In genomic region chr22:43884600-43885318, GRCh38 we compare ENCODE assay signal across 9 cellular contexts. TPM values are rescaled to one million over a fixed set of nuclear protein-coding genes. Genes with fewer than 3 reads are reported as not detected.
DNase-seq lines count a peak whose midpoint lies in the region; ATAC-seq, FAIRE-seq and TF ChIP-seq lines count a peak whose summit lies in the region.
"Had no signal": no experiment of that assay in that cellular context is flagged by ENCODE, and none has a peak within 500 bp of the region (broad histone marks: within the 10 kb centered on the region; RNA-seq: fewer than 3 reads in every experiment).

No MANE protein-coding gene starts in this region.

- CTCF ChIA-PET in CD8-positive, alpha-beta T cell (lab: Charles Lee): interaction anchor here (1.1 to 1.4 kb wide), 3 partner anchors 19 to 495 kb away, joined by 3 to 5 read pairs (median 4); no protein-coding TSS in a partner anchor
- CTCF ChIA-PET in GM12878 (lab: Yijun Ruan, JAX): interaction anchor here (0.6 to 1.6 kb wide), 17 partner anchors 9 to 611 kb away, joined by 3 to 7 read pairs (median 3); no protein-coding TSS in a partner anchor

- H2AFZ ChIP-seq in GM12878 (ENCODE audit: control insufficient read depth, low read depth, low read length): no peak overlapping the region
- H2AFZ ChIP-seq in keratinocyte (ENCODE audit: control insufficient read depth, low read length): peak overlapping the region; percentile 12

- intact Hi-C loops in CD8-positive, alpha-beta T cell (cut with DNase I, micrococcal nuclease): no loop called here
- intact Hi-C loops in GM12878 (cut with micrococcal nuclease; ENCODE audit: unreplicated experiment): loop anchor here (2.0 to 10.0 kb wide), 2 partner anchors 140 to 496 kb away; no protein-coding TSS in a partner anchor

- H3K27ac Mint-ChIP-seq in CD8-positive, alpha-beta T cell: no peak overlapping the region

- H3K27ac ChIP-seq in CD8-positive, alpha-beta T cell (ENCODE audit: low read depth, low read length): no peak overlapping the region
- no peak overlapping the region for H3K27ac ChIP-seq in GM12878 (ENCODE audit: control insufficient read depth, insufficient read depth)
- H3K27ac ChIP-seq in keratinocyte (ENCODE audit: control insufficient read depth, insufficient read depth, low read length): no peak overlapping the region
- H3K27ac ChIP-seq: neutrophil had no signal

- POLR2A ChIA-PET in CD8-positive, alpha-beta T cell (lab: Charles Lee): no interaction called here
- POLR2A ChIA-PET in GM12878 (lab: Charles Lee): no interaction called here

- H3K4me3 ChIP-seq in CD8-positive, alpha-beta T cell (ENCODE audit: low read depth, low read length): no peak overlapping the region
- H3K4me3 ChIP-seq in GM12878 (no peak overlapping the region), keratinocyte (ENCODE audit: control insufficient read depth in 2 of 3, extremely low read depth in 1 of 3, insufficient read depth in 2 of 3, low read depth in 1 of 3, low read length in 3 of 3) (no peak overlapping the region)

- peaks cover 3% of the 10 kb centered on the region for H3K27me3 ChIP-seq in CD8-positive, alpha-beta T cell (ENCODE audit: insufficient read depth, low read length)
- peaks cover 0 to 4% of the 10 kb centered on the region in 2 experiments for H3K27me3 ChIP-seq in GM12878 (replicated peaks in 1 of 2; ENCODE audit: control insufficient read depth in 2 of 2, insufficient read depth in 2 of 2, low read length in 1 of 2)
- H3K27me3 ChIP-seq in keratinocyte (ENCODE audit: control insufficient read depth, extremely low read depth, insufficient read depth, low read length): peaks cover 9% of the 10 kb centered on the region

- H3K9me1 ChIP-seq in keratinocyte (ENCODE audit: control insufficient read depth, extremely low read depth, insufficient read depth, low read length): no peaks in the 10 kb centered on the region

- peaks cover 25% of the 10 kb centered on the region for H3K27me3 Mint-ChIP-seq in CD8-positive, alpha-beta T cell (ENCODE audit: low read depth)

- RAD21 ChIA-PET in GM12878 (lab: Charles Lee; ENCODE audit: unreplicated experiment): interaction anchor here (1.1 to 1.3 kb wide), 2 partner anchors 136 to 201 kb away, joined by 3 to 4 read pairs; no protein-coding TSS in a partner anchor

- no peak overlapping the region for H3K4me3 Mint-ChIP-seq in CD8-positive, alpha-beta T cell

- H4K20me1 ChIP-seq in GM12878 (ENCODE audit: control insufficient read depth, insufficient read depth) (no peaks in the 10 kb centered on the region), keratinocyte (ENCODE audit: control insufficient read depth, extremely low read depth, insufficient read depth, low read length) (no peaks in the 10 kb centered on the region)

- ATAC-seq in CD8-positive, alpha-beta T cell: no peak
- ATAC-seq in GM12878 (peak; percentile 82), GM21528 (IDR thresholded peaks at IDR 0.05; ENCODE audit: low FRiP score, unreplicated experiment) (no peak)

- SMC1A ChIA-PET in GM12878 (lab: Charles Lee; ENCODE audit: uncharacterized antibody, unreplicated experiment): interaction anchor here (0.7 kb wide), 1 partner anchor 156 kb away, joined by 3 read pairs; no protein-coding TSS in a partner anchor

- no peaks in the 10 kb centered on the region for H3K9me3 ChIP-seq in CD8-positive, alpha-beta T cell (ENCODE audit: low read length)
- no peaks in the 10 kb centered on the region for H3K9me3 ChIP-seq in GM12878 (replicated peaks; ENCODE audit: control insufficient read depth, insufficient read depth, low read length)
- H3K9me3 ChIP-seq in keratinocyte (ENCODE audit: control insufficient read depth, low read depth, low read length): no peaks in the 10 kb centered on the region
- H3K9me3 ChIP-seq: neutrophil had no signal

- H3K36me3 Mint-ChIP-seq in CD8-positive, alpha-beta T cell: no peaks in the 10 kb centered on the region

- peak in 1 of 2 experiments; percentile 10; a peak in 1 of 4 replicates for TF ChIP-seq EP300 in GM12878 (IDR thresholded peaks at IDR 0.05; ENCODE audit: borderline replicate concordance in 1 of 2, control insufficient read depth in 1 of 2, low read depth in 2 of 2, low read length in 2 of 2)

- no peaks in the 10 kb centered on the region for H3K36me3 ChIP-seq in CD8-positive, alpha-beta T cell (ENCODE audit: insufficient read depth, low read length)
- H3K36me3 ChIP-seq in GM12878 (ENCODE audit: control insufficient read depth in 2 of 2, insufficient read depth in 2 of 2, low read length in 1 of 2) (no peaks in the 10 kb centered on the region), keratinocyte (ENCODE audit: control insufficient read depth in 2 of 2, extremely low read depth in 1 of 2, insufficient read depth in 2 of 2, low read length in 2 of 2) (no peaks in the 10 kb centered on the region)
- H3K36me3 ChIP-seq: neutrophil had no signal

- peak; percentile 47 for FAIRE-seq in GM12878 (lab: Jason Lieb, UNC)
- peak; percentile 5 for FAIRE-seq in keratinocyte (lab: Jason Lieb, UNC)

- WGBS in GM12878 (ENCODE audit: insufficient coverage, insufficient replicate concordance, low lambda C conversion rate, missing lambda C conversion rate): 4% methylated on average over 18 of the region's 18 CpGs

- peak; percentile 38 for TF ChIP-seq CTCF in CD8-positive, alpha-beta T cell (IDR thresholded peaks at IDR 0.05)
- TF ChIP-seq CTCF in GM12878 (IDR thresholded peaks at IDR 0.05 in 2 of 3, conservative IDR thresholded peaks at IDR 0.05 in 1 of 3; ENCODE audit: control insufficient read depth in 2 of 3, extremely low read depth in 1 of 3, insufficient read depth in 1 of 3, low read depth in 3 of 3, low read length in 3 of 3) (peak; percentile 66 to 92 (median 80)), keratinocyte (optimal IDR thresholded peaks at IDR 0.05 in 1 of 3, IDR thresholded peaks at IDR 0.05 in 1 of 3, conservative IDR thresholded peaks at IDR 0.05 in 1 of 3; ENCODE audit: extremely low read depth in 1 of 3, insufficient read depth in 2 of 3, low read length in 3 of 3) (peak; percentile 76 to 94 (median 84))

- H3K79me2 ChIP-seq in GM12878 (ENCODE audit: control insufficient read depth, insufficient read depth, low read length) (no peaks in the 10 kb centered on the region), keratinocyte (ENCODE audit: control insufficient read depth, insufficient read depth, low read length) (no peaks in the 10 kb centered on the region)

- DNase-seq in CD8-positive, alpha-beta T cell: peak in 5 of 7 experiments; percentile 16 to 59 (median 44)
- peak; percentile 85 for DNase-seq in GM19240 (ENCODE audit: insufficient read length, low spot score)
- DNase-seq in HUDEP-2 (lab: John Stamatoyannopoulos, UW; ENCODE audit: unreplicated experiment in 76 of 76): peak in 46 of 76 experiments; percentile 2 to 63 (median 26)
- peak; percentile 50 for DNase-seq in SKM-1 (lab: John Stamatoyannopoulos, UW; ENCODE audit: unreplicated experiment)
- DNase-seq in GM12878 (ENCODE audit: low read depth, low spot score): peak; percentile 33
- DNase-seq in keratinocyte (ENCODE audit: low read depth, low spot score): no peak
- DNase-seq in stimulated activated CD8-positive, alpha-beta memory T cell treated with anti-CD3 and anti-CD28 coated beads, Interleukin-15, amount 100 ng/mL, for 24 hours (ENCODE audit: low read depth): peak; percentile 15

- TF ChIP-seq POLR2A in GM12878 (IDR thresholded peaks at IDR 0.05; ENCODE audit: low read depth, low read length): no peak

- no TSS peak for BruUV-seq in GM12878 (replicated peaks; lab: Mats Ljungman, UMichigan)

- H3K9ac ChIP-seq in GM12878 (ENCODE audit: control insufficient read depth, insufficient read depth, low read length) (no peak overlapping the region), keratinocyte (ENCODE audit: control insufficient read depth, extremely low read depth, insufficient read depth, low read length) (no peak overlapping the region)

- H3K4me2 ChIP-seq in GM12878 (ENCODE audit: control insufficient read depth, insufficient read depth) (peak overlapping the region; percentile 86), keratinocyte (ENCODE audit: control insufficient read depth, extremely low read depth, insufficient read depth, low read depth, low read length) (no peak overlapping the region)

- no peaks in the 10 kb centered on the region for H3K9me3 Mint-ChIP-seq in CD8-positive, alpha-beta T cell

- dilution Hi-C loops in keratinocyte (cut with MboI; ENCODE audit: extremely low pct_ligation_motif_present, low sequenced_read_pairs): no loop called here

- no peaks in the 10 kb centered on the region for H3K4me1 Mint-ChIP-seq in CD8-positive, alpha-beta T cell (ENCODE audit: low read depth)

- H3K4me1 ChIP-seq in CD8-positive, alpha-beta T cell (ENCODE audit: insufficient read depth, low read length): no peaks in the 10 kb centered on the region
- H3K4me1 ChIP-seq in GM12878 (ENCODE audit: control insufficient read depth, insufficient read depth, low read length) (peaks cover 9% of the 10 kb centered on the region), keratinocyte (ENCODE audit: control insufficient read depth, extremely low read depth, insufficient read depth, low read length) (no peaks in the 10 kb centered on the region)

- peak; percentile 60 for TF ChIP-seq RAD21 in GM12878 (IDR thresholded peaks at IDR 0.05; ENCODE audit: insufficient read depth, low read depth, low read length)

- in situ Hi-C loops in GM12878 (cut with MboI): no loop called here

RNA-seq across cellular contexts. Expression of gene PNPLA5, which starts 7.1 kb away (rescaled TPM):
- total RNA-seq in CD8-positive, alpha-beta T cell: not detected
- not detected in 2 replicates for total RNA-seq in GM12878 (2013; cell fraction: nucleolus; rRNA removed)
- total RNA-seq in GM12878 (2014; rRNA removed) (not detected in 2 replicates), GM12878 (2014; rRNA removed; fragmentation: Illumina TruSeq; extraction: Trizol) (not detected in 2 replicates), GM12878 (2021) (not detected in 2 replicates)
- polyA plus RNA-seq in GM12878 (2011; ENCODE audit: low read depth): not detected
- polyA plus RNA-seq in GM12878 (2011; rRNA removed) (not detected in 2 replicates), GM12878 (2014; fragmentation: Illumina TruSeq; extraction: Trizol) (not detected in 2 replicates), GM12878 (2014; fragmentation: Nextera tagmentation; extraction: Ambion mirVana) (not detected), GM12878 (2014; rRNA removed) (not detected in 2 replicates), GM12878 (2016; fragmentation: Nextera tagmentation; extraction: Ambion mirVana) (not detected), keratinocyte (not detected in 3 replicates)
- polyA plus RNA-seq in GM12878 (2011; cell fraction: cytosol; rRNA removed): not detected in 2 replicates
- polyA plus RNA-seq in GM12878 (2011; cell fraction: nucleus; rRNA removed): not detected in 2 replicates
- not detected in 2 replicates for polyA plus RNA-seq in GM12878 (2012)
- not detected in 2 replicates for polyA minus RNA-seq in GM12878 (2011; rRNA and poly(A)+ RNA removed)
- polyA minus RNA-seq in GM12878 (2011; cell fraction: cytosol; rRNA and poly(A)+ RNA removed): not detected in 2 replicates
- not detected in 2 replicates for polyA minus RNA-seq in GM12878 (2011; cell fraction: nucleus; rRNA and poly(A)+ RNA removed)
- not detected for polyA plus RNA-seq in keratinocyte (2011; ENCODE audit: low read depth)
- not detected in 2 replicates for polyA plus RNA-seq in keratinocyte (2011; cell fraction: cytosol; rRNA removed)
- 0.05 TPM in 1 of 2 replicates, not detected in the other for polyA plus RNA-seq in keratinocyte (2011; cell fraction: nucleus; rRNA removed)
- polyA plus RNA-seq in keratinocyte (2012; ENCODE audit: low replicate concordance): 0.07 TPM in 1 of 2 replicates, not detected in the other
- polyA minus RNA-seq in keratinocyte: 0.10 TPM in 1 of 3 replicates, not detected in the others
- polyA minus RNA-seq in keratinocyte (2011; cell fraction: cytosol; rRNA and poly(A)+ RNA removed): not detected
- not detected in 2 replicates for polyA minus RNA-seq in keratinocyte (2011; cell fraction: nucleus; rRNA and poly(A)+ RNA removed)

RNA-seq across cellular contexts. Expression of gene SULT4A1, which starts 22.4 kb away (rescaled TPM):
- not detected for total RNA-seq in CD8-positive, alpha-beta T cell
- total RNA-seq in GM12878 (2013; cell fraction: nucleolus; rRNA removed): not detected in 2 replicates
- total RNA-seq in GM12878 (2014; rRNA removed) (not detected in 2 replicates), GM12878 (2014; rRNA removed; fragmentation: Illumina TruSeq; extraction: Trizol) (not detected in 2 replicates), GM12878 (2021) (not detected in 2 replicates)
- not detected for polyA plus RNA-seq in GM12878 (2011; ENCODE audit: low read depth)
- polyA plus RNA-seq in GM12878 (2011; rRNA removed) (not detected in 2 replicates), GM12878 (2014; fragmentation: Illumina TruSeq; extraction: Trizol) (not detected in 2 replicates), GM12878 (2014; fragmentation: Nextera tagmentation; extraction: Ambion mirVana) (not detected), GM12878 (2014; rRNA removed) (not detected in 2 replicates), GM12878 (2016; fragmentation: Nextera tagmentation; extraction: Ambion mirVana) (not detected), keratinocyte (0.26 to 1.0 TPM (median 0.33 TPM) in 3 replicates)
- polyA plus RNA-seq in GM12878 (2011; cell fraction: cytosol; rRNA removed): 0.03 TPM in 1 of 2 replicates, not detected in the other
- not detected in 2 replicates for polyA plus RNA-seq in GM12878 (2011; cell fraction: nucleus; rRNA removed)
- 0.06 TPM in 1 of 2 replicates, not detected in the other for polyA plus RNA-seq in GM12878 (2012)
- not detected in 2 replicates for polyA minus RNA-seq in GM12878 (2011; rRNA and poly(A)+ RNA removed)
- not detected in 2 replicates for polyA minus RNA-seq in GM12878 (2011; cell fraction: cytosol; rRNA and poly(A)+ RNA removed)
- polyA minus RNA-seq in GM12878 (2011; cell fraction: nucleus; rRNA and poly(A)+ RNA removed): not detected in 2 replicates
- polyA plus RNA-seq in keratinocyte (2011; ENCODE audit: low read depth): not detected
- polyA plus RNA-seq in keratinocyte (2011; cell fraction: cytosol; rRNA removed): 0.44 and 0.50 TPM in 2 replicates
- 4.4 and 5.6 TPM in 2 replicates for polyA plus RNA-seq in keratinocyte (2011; cell fraction: nucleus; rRNA removed)
- 0.06 TPM in 2 replicates for polyA plus RNA-seq in keratinocyte (2012; ENCODE audit: low replicate concordance)
- polyA minus RNA-seq in keratinocyte: 0.13 to 0.56 TPM in 2 of 3 replicates, not detected in the other
- polyA minus RNA-seq in keratinocyte (2011; cell fraction: cytosol; rRNA and poly(A)+ RNA removed): not detected
- 1.1 and 1.5 TPM in 2 replicates for polyA minus RNA-seq in keratinocyte (2011; cell fraction: nucleus; rRNA and poly(A)+ RNA removed)

RNA-seq across cellular contexts. Expression of gene PNPLA3, which starts 38.8 kb away (rescaled TPM):
- total RNA-seq in CD8-positive, alpha-beta T cell: not detected
- total RNA-seq in GM12878 (2013; cell fraction: nucleolus; rRNA removed): 0.21 TPM in 1 of 2 replicates, not detected in the other
- total RNA-seq in GM12878 (2014; rRNA removed) (not detected in 2 replicates), GM12878 (2014; rRNA removed; fragmentation: Illumina TruSeq; extraction: Trizol) (not detected in 2 replicates), GM12878 (2021) (not detected in 2 replicates)
- 0.10 TPM for polyA plus RNA-seq in GM12878 (2011; ENCODE audit: low read depth)
- polyA plus RNA-seq in GM12878 (2011; rRNA removed) (0.03 and 0.05 TPM in 2 replicates), GM12878 (2014; fragmentation: Illumina TruSeq; extraction: Trizol) (not detected in 2 replicates), GM12878 (2014; fragmentation: Nextera tagmentation; extraction: Ambion mirVana) (not detected), GM12878 (2014; rRNA removed) (0.08 TPM in 1 of 2 replicates, not detected in the other), GM12878 (2016; fragmentation: Nextera tagmentation; extraction: Ambion mirVana) (not detected), keratinocyte (12.0 to 18.5 TPM (median 15.2 TPM) in 3 replicates)
- polyA plus RNA-seq in GM12878 (2011; cell fraction: cytosol; rRNA removed): 0.03 and 0.07 TPM in 2 replicates
- 0.15 and 0.24 TPM in 2 replicates for polyA plus RNA-seq in GM12878 (2011; cell fraction: nucleus; rRNA removed)
- 0.28 and 0.42 TPM in 2 replicates for polyA plus RNA-seq in GM12878 (2012)
- polyA minus RNA-seq in GM12878 (2011; rRNA and poly(A)+ RNA removed): 0.15 TPM in 1 of 2 replicates, not detected in the other
- not detected in 2 replicates for polyA minus RNA-seq in GM12878 (2011; cell fraction: cytosol; rRNA and poly(A)+ RNA removed)
- 0.67 TPM in 1 of 2 replicates, not detected in the other for polyA minus RNA-seq in GM12878 (2011; cell fraction: nucleus; rRNA and poly(A)+ RNA removed)
- polyA plus RNA-seq in keratinocyte (2011; ENCODE audit: low read depth): 5.0 TPM
- polyA plus RNA-seq in keratinocyte (2011; cell fraction: cytosol; rRNA removed): 7.6 and 10.3 TPM in 2 replicates
- polyA plus RNA-seq in keratinocyte (2011; cell fraction: nucleus; rRNA removed): 52.2 and 69.8 TPM in 2 replicates
- 8.5 and 9.4 TPM in 2 replicates for polyA plus RNA-seq in keratinocyte (2012; ENCODE audit: low replicate concordance)
- 17.5 to 38.8 TPM (median 18.0 TPM) in 3 replicates for polyA minus RNA-seq in keratinocyte
- 3.8 TPM for polyA minus RNA-seq in keratinocyte (2011; cell fraction: cytosol; rRNA and poly(A)+ RNA removed)
- 15.4 and 22.9 TPM in 2 replicates for polyA minus RNA-seq in keratinocyte (2011; cell fraction: nucleus; rRNA and poly(A)+ RNA removed)
